Comparison of ENCODE assay signal across 1 cellular context in genomic region chr18:10422731-10423130, GRCh38.
TF ChIP-seq lines count a peak whose summit lies in the region.

No MANE protein-coding gene starts in this region.

TF ChIP-seq in IMR-90, 13 proteins besides CTCF, POLR2A, EP300 and RAD21:
- TF ChIP-seq SMC3 (IDR thresholded peaks at IDR 0.05; ENCODE audit: low read depth, low read length): no peak
- no peak for TF ChIP-seq ELK1 (IDR thresholded peaks at IDR 0.05; ENCODE audit: borderline replicate concordance, low read depth, low read length)
- TF ChIP-seq RCOR1 (IDR thresholded peaks at IDR 0.05; ENCODE audit: insufficient replicate concordance, low read length): no peak
- no peak for TF ChIP-seq CEBPB (IDR thresholded peaks at IDR 0.05; ENCODE audit: low read depth, low read length)
- TF ChIP-seq BHLHE40 (IDR thresholded peaks at IDR 0.05; ENCODE audit: low read depth, low read length): no peak
- TF ChIP-seq RFX5 (IDR thresholded peaks at IDR 0.05; ENCODE audit: low read depth, low read length): no peak
- no peak for TF ChIP-seq FOS (IDR thresholded peaks at IDR 0.05; ENCODE audit: low read depth, low read length)
- TF ChIP-seq MAZ (IDR thresholded peaks at IDR 0.05; ENCODE audit: borderline replicate concordance, low read depth, low read length): no peak
- no peak for TF ChIP-seq MXI1 (IDR thresholded peaks at IDR 0.05; ENCODE audit: borderline replicate concordance, low read depth, low read length)
- TF ChIP-seq CHD1 (IDR thresholded peaks at IDR 0.05; ENCODE audit: low read depth, low read length): no peak
- TF ChIP-seq USF2 (IDR thresholded peaks at IDR 0.05; ENCODE audit: low read depth, low read length): no peak
